In genomic region chr19:15154002-15154612, GRCh38 we compare ENCODE assay signal across 8 cellular contexts. TPM values are rescaled to one million over a fixed set of nuclear protein-coding genes. Genes with fewer than 3 reads are reported as not detected.
DNase-seq lines count a peak whose midpoint lies in the region; ATAC-seq and TF ChIP-seq lines count a peak whose summit lies in the region.

No MANE protein-coding gene starts in this region.

- TF ChIP-seq RAD21 in neural cell (conservative IDR thresholded peaks at IDR 0.05): peak; percentile 32

- DNase-seq in BE2C: peak; percentile 52
- DNase-seq in H4 (ENCODE audit: low spot score): peak; percentile 57
- DNase-seq in RKO (ENCODE audit: low spot score): peak; percentile 51
- DNase-seq in choroid plexus epithelial cell (ENCODE audit: low read depth): peak; percentile 72
- no peak for DNase-seq in NCI-H1092 (lab: John Stamatoyannopoulos, UW)
- DNase-seq in suprapubic skin (ENCODE audit: low spot score in 2 of 2): no peak

- 93% methylated on average over 3 of the region's 3 CpGs for WGBS in suprapubic skin
- WGBS in gastroesophageal sphincter (ENCODE audit: low coverage in 1 of 2), 2 donors: 88 to 100% methylated on average over 2 of the region's 3 CpGs

- TF ChIP-seq POLR2A in suprapubic skin (IDR thresholded peaks at IDR 0.05) (no peak), gastroesophageal sphincter (IDR thresholded peaks at IDR 0.05) (no peak)

- no peaks in the 10 kb centered on the region for H3K79me2 ChIP-seq in neural cell (replicated peaks; ENCODE audit: insufficient read depth, low read length)

- H3K4me3 ChIP-seq in BE2C (ENCODE audit: low read depth, low read length) (no peak overlapping the region), choroid plexus epithelial cell (ENCODE audit: low read depth, low read length) (no peak overlapping the region), neural cell (ENCODE audit: low read length) (no peak overlapping the region), suprapubic skin (no peak overlapping the region), gastroesophageal sphincter (no peak overlapping the region)

- H3K36me3 ChIP-seq in BE2C: no peaks in the 10 kb centered on the region
- no peaks in the 10 kb centered on the region for H3K36me3 ChIP-seq in neural cell (ENCODE audit: insufficient read depth, low read length)
- no peaks in the 10 kb centered on the region for H3K36me3 ChIP-seq in suprapubic skin
- H3K36me3 ChIP-seq in gastroesophageal sphincter: no peaks in the 10 kb centered on the region

- ATAC-seq in gastroesophageal sphincter: no peak

- peak; percentile 83 for TF ChIP-seq CTCF in BE2C (IDR thresholded peaks at IDR 0.05; ENCODE audit: low read depth, low read length)
- peak; percentile 75 for TF ChIP-seq CTCF in choroid plexus epithelial cell (conservative IDR thresholded peaks at IDR 0.05; ENCODE audit: low read depth, low read length)
- TF ChIP-seq CTCF in neural cell (IDR thresholded peaks at IDR 0.05; ENCODE audit: poor library complexity, severe bottlenecking): peak; percentile 54
- TF ChIP-seq CTCF in suprapubic skin (IDR thresholded peaks at IDR 0.05): peak in 1 of 2 donors; percentile 48
- TF ChIP-seq CTCF in gastroesophageal sphincter (IDR thresholded peaks at IDR 0.05): peak in 1 of 4 experiments; percentile 32

- no peaks in the 10 kb centered on the region for H3F3A ChIP-seq in neural cell (ENCODE audit: insufficient read depth, low read length, poor library complexity, severe bottlenecking)

- no peak overlapping the region for H3K4me2 ChIP-seq in neural cell (ENCODE audit: low read length)

- H3K9me2 ChIP-seq in neural cell (ENCODE audit: insufficient read depth, low read length): no peaks in the 10 kb centered on the region

- no peak overlapping the region for H3K9ac ChIP-seq in neural cell (ENCODE audit: low read length)

- H3K27ac ChIP-seq in neural cell (ENCODE audit: low read length): no peak overlapping the region
- no peak overlapping the region for H3K27ac ChIP-seq in suprapubic skin
- H3K27ac ChIP-seq in gastroesophageal sphincter: no peak overlapping the region

- H4K20me1 ChIP-seq in neural cell (ENCODE audit: insufficient read depth): no peaks in the 10 kb centered on the region

- H3K27me3 ChIP-seq in BE2C (no peaks in the 10 kb centered on the region), neural cell (ENCODE audit: insufficient read depth, low read depth, low read length) (no peaks in the 10 kb centered on the region), suprapubic skin (no peaks in the 10 kb centered on the region), gastroesophageal sphincter (peaks cover 29% of the 10 kb centered on the region)

- no peak overlapping the region for H2AFZ ChIP-seq in neural cell (ENCODE audit: low read depth, low read length)

- no peaks in the 10 kb centered on the region for H3K4me1 ChIP-seq in BE2C
- H3K4me1 ChIP-seq in suprapubic skin: no peaks in the 10 kb centered on the region
- no peaks in the 10 kb centered on the region for H3K4me1 ChIP-seq in gastroesophageal sphincter

- TF ChIP-seq EP300 in neural cell (conservative IDR thresholded peaks at IDR 0.05; ENCODE audit: poor library complexity, severe bottlenecking): no peak
- no peak for TF ChIP-seq EP300 in suprapubic skin (IDR thresholded peaks at IDR 0.05)
- no peak for TF ChIP-seq EP300 in gastroesophageal sphincter (IDR thresholded peaks at IDR 0.05)

- H3K9me3 ChIP-seq in BE2C: no peaks in the 10 kb centered on the region
- peaks cover under 1% of the 10 kb centered on the region for H3K9me3 ChIP-seq in neural cell (ENCODE audit: low read length)
- H3K9me3 ChIP-seq in suprapubic skin: no peaks in the 10 kb centered on the region
- peaks cover 0 to 13% (median 0%) of the 10 kb centered on the region in 3 donors for H3K9me3 ChIP-seq in gastroesophageal sphincter

TF ChIP-seq in neural cell, 6 proteins besides CTCF, POLR2A, EP300 and RAD21:
- TF ChIP-seq MXI1 (conservative IDR thresholded peaks at IDR 0.05; ENCODE audit: poor library complexity, severe bottlenecking): no peak
- TF ChIP-seq TAF1 (IDR thresholded peaks at IDR 0.05; ENCODE audit: low read depth): no peak
- no peak for TF ChIP-seq EZH2 (IDR thresholded peaks at IDR 0.05; ENCODE audit: borderline replicate concordance, insufficient read depth, low read length, poor library complexity, severe bottlenecking)
- no peak for TF ChIP-seq REST (IDR thresholded peaks at IDR 0.05; ENCODE audit: borderline replicate concordance)
- TF ChIP-seq SMC3 (conservative IDR thresholded peaks at IDR 0.05; ENCODE audit: poor library complexity): no peak
- TF ChIP-seq POLR2AphosphoS5 (IDR thresholded peaks at IDR 0.05): no peak

RNA-seq across cellular contexts. Expression of gene NOTCH3, which starts 46.7 kb away (rescaled TPM):
- 0.36 TPM for polyA plus RNA-seq in BE2C (2012; ENCODE audit: insufficient read depth, insufficient read length, low read depth)
- 1.1 and 1.5 TPM in 2 replicates for total RNA-seq in H4 (2014; rRNA removed; shearing (Covaris generic))
- 0.21 and 0.34 TPM in 2 replicates for polyA plus RNA-seq in neural cell
- 1.5 and 1.7 TPM in 2 replicates for polyA minus RNA-seq in neural cell
- total RNA-seq in suprapubic skin: 100 to 1,000 TPM; 205 to 253 (median 245) TPM
- 10 to 100 TPM; 19.1 to 54.8 (median 35.4) TPM for total RNA-seq in gastroesophageal sphincter

RNA-seq across cellular contexts. Expression of gene SYDE1, which starts 46.9 kb away (rescaled TPM):
- polyA plus RNA-seq in BE2C (2012; ENCODE audit: insufficient read depth, insufficient read length, low read depth): 6.4 TPM
- total RNA-seq in H4 (2014; rRNA removed; shearing (Covaris generic)): 11.7 and 15.1 TPM in 2 replicates
- 0.70 TPM in 1 of 2 replicates, not detected in the other for polyA plus RNA-seq in neural cell
- polyA minus RNA-seq in neural cell: 0.58 TPM in 1 of 2 replicates, not detected in the other
- total RNA-seq in suprapubic skin: 10 to 100 TPM in 1 of 4 donors, 1 to 10 TPM in 3; 3.8 to 17.8 (median 6.8) TPM
- 100 to 1,000 TPM in 1 of 4 donors, 10 to 100 TPM in 3; 41.7 to 100 (median 52.4) TPM for total RNA-seq in gastroesophageal sphincter

Comparison
In these comparisons a context has a peak if more than half of its experiments do, and no peak if none do; other contexts are left out.
1. DNase-seq: peak in BE2C (single experiment), H4 (single experiment), RKO (single experiment) and choroid plexus epithelial cell (single experiment); none in NCI-H1092 (single experiment) and suprapubic skin (0 of 2).